Comparison of ENCODE assay signal across 1 cellular context in genomic region chr4:48804584-48805301, GRCh38.
TF ChIP-seq lines count a peak whose summit lies in the region.

No MANE protein-coding gene starts in this region.

TF ChIP-seq in HepG2, 621 proteins besides CTCF, POLR2A, EP300 and RAD21 (continued from another document and continues in another):
- no peak for TF ChIP-seq ZNF639 (CRISPR knock-in tag; conservative IDR thresholded peaks at IDR 0.05)
- TF ChIP-seq KLF12 (CRISPR knock-in tag; IDR thresholded peaks at IDR 0.05; ENCODE audit: borderline replicate concordance): no peak
- no peak for TF ChIP-seq ZBTB40 (IDR thresholded peaks at IDR 0.05)
- no peak for TF ChIP-seq ZBTB40 (CRISPR knock-in tag; IDR thresholded peaks at IDR 0.05)
- peak; percentile 59 for TF ChIP-seq RARA (CRISPR knock-in tag; IDR thresholded peaks at IDR 0.05)
- peak; percentile 30; the same call in 1 of the 2 replicates for TF ChIP-seq ZMYM4 (CRISPR knock-in tag; IDR thresholded peaks at IDR 0.05)
- TF ChIP-seq MIXL1 (CRISPR knock-in tag; IDR thresholded peaks at IDR 0.05): no peak
- no peak for TF ChIP-seq CHCHD3 (CRISPR knock-in tag; IDR thresholded peaks at IDR 0.05)
- no peak for TF ChIP-seq ZNF546 (CRISPR knock-in tag; conservative IDR thresholded peaks at IDR 0.05)
- TF ChIP-seq ZNF543 (CRISPR knock-in tag; IDR thresholded peaks at IDR 0.05): no peak
- no peak for TF ChIP-seq FOXK2 (IDR thresholded peaks at IDR 0.05)
- TF ChIP-seq, protein P1, sequence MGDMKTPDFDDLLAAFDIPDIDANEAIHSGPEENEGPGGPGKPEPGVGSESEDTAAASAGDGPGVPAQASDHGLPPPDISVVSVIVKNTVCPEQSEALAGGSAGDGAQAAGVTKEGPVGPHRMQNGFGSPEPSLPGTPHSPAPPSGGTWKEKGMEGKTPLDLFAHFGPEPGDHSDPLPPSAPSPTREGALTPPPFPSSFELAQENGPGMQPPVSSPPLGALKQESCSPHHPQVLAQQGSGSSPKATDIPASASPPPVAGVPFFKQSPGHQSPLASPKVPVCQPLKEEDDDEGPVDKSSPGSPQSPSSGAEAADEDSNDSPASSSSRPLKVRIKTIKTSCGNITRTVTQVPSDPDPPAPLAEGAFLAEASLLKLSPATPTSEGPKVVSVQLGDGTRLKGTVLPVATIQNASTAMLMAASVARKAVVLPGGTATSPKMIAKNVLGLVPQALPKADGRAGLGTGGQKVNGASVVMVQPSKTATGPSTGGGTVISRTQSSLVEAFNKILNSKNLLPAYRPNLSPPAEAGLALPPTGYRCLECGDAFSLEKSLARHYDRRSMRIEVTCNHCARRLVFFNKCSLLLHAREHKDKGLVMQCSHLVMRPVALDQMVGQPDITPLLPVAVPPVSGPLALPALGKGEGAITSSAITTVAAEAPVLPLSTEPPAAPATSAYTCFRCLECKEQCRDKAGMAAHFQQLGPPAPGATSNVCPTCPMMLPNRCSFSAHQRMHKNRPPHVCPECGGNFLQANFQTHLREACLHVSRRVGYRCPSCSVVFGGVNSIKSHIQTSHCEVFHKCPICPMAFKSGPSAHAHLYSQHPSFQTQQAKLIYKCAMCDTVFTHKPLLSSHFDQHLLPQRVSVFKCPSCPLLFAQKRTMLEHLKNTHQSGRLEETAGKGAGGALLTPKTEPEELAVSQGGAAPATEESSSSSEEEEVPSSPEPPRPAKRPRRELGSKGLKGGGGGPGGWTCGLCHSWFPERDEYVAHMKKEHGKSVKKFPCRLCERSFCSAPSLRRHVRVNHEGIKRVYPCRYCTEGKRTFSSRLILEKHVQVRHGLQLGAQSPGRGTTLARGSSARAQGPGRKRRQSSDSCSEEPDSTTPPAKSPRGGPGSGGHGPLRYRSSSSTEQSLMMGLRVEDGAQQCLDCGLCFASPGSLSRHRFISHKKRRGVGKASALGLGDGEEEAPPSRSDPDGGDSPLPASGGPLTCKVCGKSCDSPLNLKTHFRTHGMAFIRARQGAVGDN (CRISPR knock-in tag; IDR thresholded peaks at IDR 0.05): no peak
- TF ChIP-seq ZNF619 (CRISPR knock-in tag; IDR thresholded peaks at IDR 0.05): no peak
- TF ChIP-seq NFKBIZ (CRISPR knock-in tag; IDR thresholded peaks at IDR 0.05): no peak
- TF ChIP-seq DNMT3B (CRISPR knock-in tag; conservative IDR thresholded peaks at IDR 0.05): no peak
- TF ChIP-seq HHEX (CRISPR knock-in tag; IDR thresholded peaks at IDR 0.05): 0 out of 2 replicates have a peak, but pooled peaks have one; percentile 27
- TF ChIP-seq TEAD2 (CRISPR knock-in tag; IDR thresholded peaks at IDR 0.05): no peak
- TF ChIP-seq, protein P2, sequence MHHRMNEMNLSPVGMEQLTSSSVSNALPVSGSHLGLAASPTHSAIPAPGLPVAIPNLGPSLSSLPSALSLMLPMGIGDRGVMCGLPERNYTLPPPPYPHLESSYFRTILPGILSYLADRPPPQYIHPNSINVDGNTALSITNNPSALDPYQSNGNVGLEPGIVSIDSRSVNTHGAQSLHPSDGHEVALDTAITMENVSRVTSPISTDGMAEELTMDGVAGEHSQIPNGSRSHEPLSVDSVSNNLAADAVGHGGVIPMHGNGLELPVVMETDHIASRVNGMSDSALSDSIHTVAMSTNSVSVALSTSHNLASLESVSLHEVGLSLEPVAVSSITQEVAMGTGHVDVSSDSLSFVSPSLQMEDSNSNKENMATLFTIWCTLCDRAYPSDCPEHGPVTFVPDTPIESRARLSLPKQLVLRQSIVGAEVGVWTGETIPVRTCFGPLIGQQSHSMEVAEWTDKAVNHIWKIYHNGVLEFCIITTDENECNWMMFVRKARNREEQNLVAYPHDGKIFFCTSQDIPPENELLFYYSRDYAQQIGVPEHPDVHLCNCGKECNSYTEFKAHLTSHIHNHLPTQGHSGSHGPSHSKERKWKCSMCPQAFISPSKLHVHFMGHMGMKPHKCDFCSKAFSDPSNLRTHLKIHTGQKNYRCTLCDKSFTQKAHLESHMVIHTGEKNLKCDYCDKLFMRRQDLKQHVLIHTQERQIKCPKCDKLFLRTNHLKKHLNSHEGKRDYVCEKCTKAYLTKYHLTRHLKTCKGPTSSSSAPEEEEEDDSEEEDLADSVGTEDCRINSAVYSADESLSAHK (CRISPR knock-in tag; IDR thresholded peaks at IDR 0.05; ENCODE audit: borderline replicate concordance): no peak
- TF ChIP-seq ZNF292 (CRISPR knock-in tag; IDR thresholded peaks at IDR 0.05; ENCODE audit: borderline replicate concordance, low read depth): no peak; the same call in 1 of the 2 replicates
- TF ChIP-seq MTF1 (CRISPR knock-in tag; IDR thresholded peaks at IDR 0.05): no peak
- TF ChIP-seq, protein P3, sequence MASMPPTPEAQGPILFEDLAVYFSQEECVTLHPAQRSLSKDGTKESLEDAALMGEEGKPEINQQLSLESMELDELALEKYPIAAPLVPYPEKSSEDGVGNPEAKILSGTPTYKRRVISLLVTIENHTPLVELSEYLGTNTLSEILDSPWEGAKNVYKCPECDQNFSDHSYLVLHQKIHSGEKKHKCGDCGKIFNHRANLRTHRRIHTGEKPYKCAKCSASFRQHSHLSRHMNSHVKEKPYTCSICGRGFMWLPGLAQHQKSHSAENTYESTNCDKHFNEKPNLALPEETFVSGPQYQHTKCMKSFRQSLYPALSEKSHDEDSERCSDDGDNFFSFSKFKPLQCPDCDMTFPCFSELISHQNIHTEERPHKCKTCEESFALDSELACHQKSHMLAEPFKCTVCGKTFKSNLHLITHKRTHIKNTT (CRISPR knock-in tag; IDR thresholded peaks at IDR 0.05): no peak
- TF ChIP-seq NFATC3 (CRISPR knock-in tag; IDR thresholded peaks at IDR 0.05): no peak
- no peak for TF ChIP-seq MTERF4 (CRISPR knock-in tag; IDR thresholded peaks at IDR 0.05)
- no peak for TF ChIP-seq SCMH1 (CRISPR knock-in tag; IDR thresholded peaks at IDR 0.05; ENCODE audit: borderline replicate concordance)
- no peak for TF ChIP-seq ZNF512 (CRISPR knock-in tag; IDR thresholded peaks at IDR 0.05)
- TF ChIP-seq SYNCRIP (IDR thresholded peaks at IDR 0.05; ENCODE audit: insufficient read depth, low read depth, low read length): no peak
- TF ChIP-seq KLF9 (CRISPR knock-in tag; IDR thresholded peaks at IDR 0.05; ENCODE audit: low read depth): no peak
- TF ChIP-seq ZBTB2 (CRISPR knock-in tag; IDR thresholded peaks at IDR 0.05; ENCODE audit: low read depth): no peak
- no peak for TF ChIP-seq ZBTB37 (CRISPR knock-in tag; IDR thresholded peaks at IDR 0.05)
- no peak for TF ChIP-seq ZMAT5 (CRISPR knock-in tag; IDR thresholded peaks at IDR 0.05; ENCODE audit: borderline replicate concordance, low read depth)
- TF ChIP-seq ZNF674 (CRISPR knock-in tag; IDR thresholded peaks at IDR 0.05; ENCODE audit: low read depth): no peak
- no peak for TF ChIP-seq ZNF343 (CRISPR knock-in tag; IDR thresholded peaks at IDR 0.05)
